ENCODE assay signal across 1 cellular context in the genomic region with DNA sequence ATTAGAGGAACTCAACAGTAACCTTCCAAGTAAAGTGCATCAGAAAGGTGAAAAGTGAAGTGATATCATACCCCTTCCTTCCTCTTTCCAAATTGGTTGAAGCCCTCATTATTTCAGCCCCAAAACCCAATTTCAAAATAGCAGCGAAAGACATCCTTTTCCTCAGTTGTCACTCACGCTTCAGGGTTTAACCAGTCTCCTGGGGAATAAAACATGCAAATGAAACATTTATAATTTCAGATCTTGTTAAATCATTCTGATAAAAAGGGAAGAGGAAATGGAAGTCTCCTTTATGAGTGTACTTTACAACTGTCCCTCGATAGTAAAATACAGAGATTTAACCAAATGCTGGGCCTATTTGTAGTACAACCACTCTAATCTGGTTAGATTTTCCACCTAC.
A peak's percentile ranks its signal among the peaks of the same experiment; 100 is the strongest.
TF ChIP-seq lines count a peak whose summit lies in the region.

No MANE protein-coding gene starts in this region.

TF ChIP-seq in GM12878, 131 proteins besides CTCF, POLR2A, EP300 and RAD21 (continued from another document):
- TF ChIP-seq FOS (IDR thresholded peaks at IDR 0.05; ENCODE audit: borderline replicate concordance, extremely low read depth, insufficient read length) (no peak), CHD4 (IDR thresholded peaks at IDR 0.05) (no peak), RB1 (IDR thresholded peaks at IDR 0.05; ENCODE audit: borderline replicate concordance) (no peak), POLR2AphosphoS2 (IDR thresholded peaks at IDR 0.05; ENCODE audit: low read depth, low read length) (no peak), PAX8 (IDR thresholded peaks at IDR 0.05) (no peak), KDM1A (IDR thresholded peaks at IDR 0.05; ENCODE audit: borderline replicate concordance) (no peak), RUNX3 (IDR thresholded peaks at IDR 0.05; ENCODE audit: low read length) (peak; percentile 26; the same call in 1 of the 2 replicates), CHD2 (IDR thresholded peaks at IDR 0.05; ENCODE audit: borderline replicate concordance, low read depth, low read length) (no peak), TCF3 (IDR thresholded peaks at IDR 0.05; ENCODE audit: borderline replicate concordance, insufficient read depth, low read depth, low read length) (no peak), NR2F1 (conservative IDR thresholded peaks at IDR 0.05) (no peak), RBBP5 (conservative IDR thresholded peaks at IDR 0.05) (no peak), SIN3A (IDR thresholded peaks at IDR 0.05; ENCODE audit: low read depth, low read length) (no peak), IKZF2 (IDR thresholded peaks at IDR 0.05) (peak in 1 of 2 experiments; percentile 10; a peak in 1 of 4 replicates), NFIC (IDR thresholded peaks at IDR 0.05; ENCODE audit: low read depth, low read length) (0 out of 2 replicates have a peak, but pooled peaks have one; percentile 41), GATAD2B (conservative IDR thresholded peaks at IDR 0.05; ENCODE audit: low read depth) (no peak), NR2C2 (IDR thresholded peaks at IDR 0.05; ENCODE audit: borderline replicate concordance, control insufficient read depth, insufficient read length, low read depth) (no peak), ASH2L (IDR thresholded peaks at IDR 0.05; ENCODE audit: borderline replicate concordance, low read depth) (no peak), DPF2 (IDR thresholded peaks at IDR 0.05) (no peak), TARDBP (IDR thresholded peaks at IDR 0.05; ENCODE audit: borderline replicate concordance) (no peak), TCF7 (IDR thresholded peaks at IDR 0.05; ENCODE audit: borderline replicate concordance) (no peak), ESRRA (IDR thresholded peaks at IDR 0.05; ENCODE audit: low read length) (no peak), YY1 (IDR thresholded peaks at IDR 0.05; ENCODE audit: low read depth, low read length) (no peak), ETV6 (conservative IDR thresholded peaks at IDR 0.05 in 1 of 2, IDR thresholded peaks at IDR 0.05 in 1 of 2; ENCODE audit: borderline replicate concordance in 1 of 2, low read depth in 1 of 2) (peak in 1 of 2 experiments; percentile 55; a peak in 1 of 4 replicates), KLF5 (IDR thresholded peaks at IDR 0.05; ENCODE audit: partially characterized antibody) (no peak), YBX1 (IDR thresholded peaks at IDR 0.05) (no peak), PAX5 (IDR thresholded peaks at IDR 0.05; ENCODE audit: borderline replicate concordance, low read depth, low read length) (no peak), HDGF (IDR thresholded peaks at IDR 0.05) (no peak), IKZF1 (conservative IDR thresholded peaks at IDR 0.05) (0 out of 2 replicates have a peak, but pooled peaks have one; percentile 19), ZNF274 (IDR thresholded peaks at IDR 0.05; ENCODE audit: insufficient read depth, insufficient read length) (no peak), SREBF1 (IDR thresholded peaks at IDR 0.05; ENCODE audit: low read length) (no peak), TBL1XR1 (IDR thresholded peaks at IDR 0.05; ENCODE audit: low read depth, low read length) (no peak), ZZZ3 (IDR thresholded peaks at IDR 0.05; ENCODE audit: control insufficient read depth, insufficient read length, low read depth) (no peak), JUNB (IDR thresholded peaks at IDR 0.05) (peak; percentile 58), PML (IDR thresholded peaks at IDR 0.05; ENCODE audit: low read length) (no peak), MEF2B (IDR thresholded peaks at IDR 0.05; ENCODE audit: partially characterized antibody, poor library complexity, severe bottlenecking) (peak; percentile 58), ZNF622 (IDR thresholded peaks at IDR 0.05) (no peak), BACH1 (IDR thresholded peaks at IDR 0.05; ENCODE audit: borderline replicate concordance) (no peak), BRCA1 (IDR thresholded peaks at IDR 0.05; ENCODE audit: low read depth, low read length) (no peak), IRF4 (IDR thresholded peaks at IDR 0.05; ENCODE audit: low read depth, low read length) (no peak)
- TF ChIP-seq, protein P1, sequence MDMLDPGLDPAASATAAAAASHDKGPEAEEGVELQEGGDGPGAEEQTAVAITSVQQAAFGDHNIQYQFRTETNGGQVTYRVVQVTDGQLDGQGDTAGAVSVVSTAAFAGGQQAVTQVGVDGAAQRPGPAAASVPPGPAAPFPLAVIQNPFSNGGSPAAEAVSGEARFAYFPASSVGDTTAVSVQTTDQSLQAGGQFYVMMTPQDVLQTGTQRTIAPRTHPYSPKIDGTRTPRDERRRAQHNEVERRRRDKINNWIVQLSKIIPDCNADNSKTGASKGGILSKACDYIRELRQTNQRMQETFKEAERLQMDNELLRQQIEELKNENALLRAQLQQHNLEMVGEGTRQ (IDR thresholded peaks at IDR 0.05; ENCODE audit: borderline replicate concordance, low read depth, low read length): no peak
- TF ChIP-seq, protein P2, sequence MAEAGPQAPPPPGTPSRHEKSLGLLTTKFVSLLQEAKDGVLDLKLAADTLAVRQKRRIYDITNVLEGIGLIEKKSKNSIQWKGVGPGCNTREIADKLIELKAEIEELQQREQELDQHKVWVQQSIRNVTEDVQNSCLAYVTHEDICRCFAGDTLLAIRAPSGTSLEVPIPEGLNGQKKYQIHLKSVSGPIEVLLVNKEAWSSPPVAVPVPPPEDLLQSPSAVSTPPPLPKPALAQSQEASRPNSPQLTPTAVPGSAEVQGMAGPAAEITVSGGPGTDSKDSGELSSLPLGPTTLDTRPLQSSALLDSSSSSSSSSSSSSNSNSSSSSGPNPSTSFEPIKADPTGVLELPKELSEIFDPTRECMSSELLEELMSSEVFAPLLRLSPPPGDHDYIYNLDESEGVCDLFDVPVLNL (IDR thresholded peaks at IDR 0.05; ENCODE audit: low read depth, low read length): no peak
- TF ChIP-seq, protein P3, sequence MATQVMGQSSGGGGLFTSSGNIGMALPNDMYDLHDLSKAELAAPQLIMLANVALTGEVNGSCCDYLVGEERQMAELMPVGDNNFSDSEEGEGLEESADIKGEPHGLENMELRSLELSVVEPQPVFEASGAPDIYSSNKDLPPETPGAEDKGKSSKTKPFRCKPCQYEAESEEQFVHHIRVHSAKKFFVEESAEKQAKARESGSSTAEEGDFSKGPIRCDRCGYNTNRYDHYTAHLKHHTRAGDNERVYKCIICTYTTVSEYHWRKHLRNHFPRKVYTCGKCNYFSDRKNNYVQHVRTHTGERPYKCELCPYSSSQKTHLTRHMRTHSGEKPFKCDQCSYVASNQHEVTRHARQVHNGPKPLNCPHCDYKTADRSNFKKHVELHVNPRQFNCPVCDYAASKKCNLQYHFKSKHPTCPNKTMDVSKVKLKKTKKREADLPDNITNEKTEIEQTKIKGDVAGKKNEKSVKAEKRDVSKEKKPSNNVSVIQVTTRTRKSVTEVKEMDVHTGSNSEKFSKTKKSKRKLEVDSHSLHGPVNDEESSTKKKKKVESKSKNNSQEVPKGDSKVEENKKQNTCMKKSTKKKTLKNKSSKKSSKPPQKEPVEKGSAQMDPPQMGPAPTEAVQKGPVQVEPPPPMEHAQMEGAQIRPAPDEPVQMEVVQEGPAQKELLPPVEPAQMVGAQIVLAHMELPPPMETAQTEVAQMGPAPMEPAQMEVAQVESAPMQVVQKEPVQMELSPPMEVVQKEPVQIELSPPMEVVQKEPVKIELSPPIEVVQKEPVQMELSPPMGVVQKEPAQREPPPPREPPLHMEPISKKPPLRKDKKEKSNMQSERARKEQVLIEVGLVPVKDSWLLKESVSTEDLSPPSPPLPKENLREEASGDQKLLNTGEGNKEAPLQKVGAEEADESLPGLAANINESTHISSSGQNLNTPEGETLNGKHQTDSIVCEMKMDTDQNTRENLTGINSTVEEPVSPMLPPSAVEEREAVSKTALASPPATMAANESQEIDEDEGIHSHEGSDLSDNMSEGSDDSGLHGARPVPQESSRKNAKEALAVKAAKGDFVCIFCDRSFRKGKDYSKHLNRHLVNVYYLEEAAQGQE (IDR thresholded peaks at IDR 0.05; ENCODE audit: low read depth, low read length): no peak
- TF ChIP-seq, protein P4, sequence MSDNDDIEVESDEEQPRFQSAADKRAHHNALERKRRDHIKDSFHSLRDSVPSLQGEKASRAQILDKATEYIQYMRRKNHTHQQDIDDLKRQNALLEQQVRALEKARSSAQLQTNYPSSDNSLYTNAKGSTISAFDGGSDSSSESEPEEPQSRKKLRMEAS (IDR thresholded peaks at IDR 0.05; ENCODE audit: low read depth, low read length): no peak
- TF ChIP-seq, protein P5, sequence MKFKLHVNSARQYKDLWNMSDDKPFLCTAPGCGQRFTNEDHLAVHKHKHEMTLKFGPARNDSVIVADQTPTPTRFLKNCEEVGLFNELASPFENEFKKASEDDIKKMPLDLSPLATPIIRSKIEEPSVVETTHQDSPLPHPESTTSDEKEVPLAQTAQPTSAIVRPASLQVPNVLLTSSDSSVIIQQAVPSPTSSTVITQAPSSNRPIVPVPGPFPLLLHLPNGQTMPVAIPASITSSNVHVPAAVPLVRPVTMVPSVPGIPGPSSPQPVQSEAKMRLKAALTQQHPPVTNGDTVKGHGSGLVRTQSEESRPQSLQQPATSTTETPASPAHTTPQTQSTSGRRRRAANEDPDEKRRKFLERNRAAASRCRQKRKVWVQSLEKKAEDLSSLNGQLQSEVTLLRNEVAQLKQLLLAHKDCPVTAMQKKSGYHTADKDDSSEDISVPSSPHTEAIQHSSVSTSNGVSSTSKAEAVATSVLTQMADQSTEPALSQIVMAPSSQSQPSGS (IDR thresholded peaks at IDR 0.05; ENCODE audit: low read length): no peak; the same call in 1 of the 2 replicates
- TF ChIP-seq, protein P6, sequence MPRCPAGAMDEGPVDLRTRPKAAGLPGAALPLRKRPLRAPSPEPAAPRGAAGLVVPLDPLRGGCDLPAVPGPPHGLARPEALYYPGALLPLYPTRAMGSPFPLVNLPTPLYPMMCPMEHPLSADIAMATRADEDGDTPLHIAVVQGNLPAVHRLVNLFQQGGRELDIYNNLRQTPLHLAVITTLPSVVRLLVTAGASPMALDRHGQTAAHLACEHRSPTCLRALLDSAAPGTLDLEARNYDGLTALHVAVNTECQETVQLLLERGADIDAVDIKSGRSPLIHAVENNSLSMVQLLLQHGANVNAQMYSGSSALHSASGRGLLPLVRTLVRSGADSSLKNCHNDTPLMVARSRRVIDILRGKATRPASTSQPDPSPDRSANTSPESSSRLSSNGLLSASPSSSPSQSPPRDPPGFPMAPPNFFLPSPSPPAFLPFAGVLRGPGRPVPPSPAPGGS (IDR thresholded peaks at IDR 0.05; ENCODE audit: borderline replicate concordance, insufficient read depth, low read depth, low read length, poor library complexity, severe bottlenecking): no peak
- TF ChIP-seq, protein P7, sequence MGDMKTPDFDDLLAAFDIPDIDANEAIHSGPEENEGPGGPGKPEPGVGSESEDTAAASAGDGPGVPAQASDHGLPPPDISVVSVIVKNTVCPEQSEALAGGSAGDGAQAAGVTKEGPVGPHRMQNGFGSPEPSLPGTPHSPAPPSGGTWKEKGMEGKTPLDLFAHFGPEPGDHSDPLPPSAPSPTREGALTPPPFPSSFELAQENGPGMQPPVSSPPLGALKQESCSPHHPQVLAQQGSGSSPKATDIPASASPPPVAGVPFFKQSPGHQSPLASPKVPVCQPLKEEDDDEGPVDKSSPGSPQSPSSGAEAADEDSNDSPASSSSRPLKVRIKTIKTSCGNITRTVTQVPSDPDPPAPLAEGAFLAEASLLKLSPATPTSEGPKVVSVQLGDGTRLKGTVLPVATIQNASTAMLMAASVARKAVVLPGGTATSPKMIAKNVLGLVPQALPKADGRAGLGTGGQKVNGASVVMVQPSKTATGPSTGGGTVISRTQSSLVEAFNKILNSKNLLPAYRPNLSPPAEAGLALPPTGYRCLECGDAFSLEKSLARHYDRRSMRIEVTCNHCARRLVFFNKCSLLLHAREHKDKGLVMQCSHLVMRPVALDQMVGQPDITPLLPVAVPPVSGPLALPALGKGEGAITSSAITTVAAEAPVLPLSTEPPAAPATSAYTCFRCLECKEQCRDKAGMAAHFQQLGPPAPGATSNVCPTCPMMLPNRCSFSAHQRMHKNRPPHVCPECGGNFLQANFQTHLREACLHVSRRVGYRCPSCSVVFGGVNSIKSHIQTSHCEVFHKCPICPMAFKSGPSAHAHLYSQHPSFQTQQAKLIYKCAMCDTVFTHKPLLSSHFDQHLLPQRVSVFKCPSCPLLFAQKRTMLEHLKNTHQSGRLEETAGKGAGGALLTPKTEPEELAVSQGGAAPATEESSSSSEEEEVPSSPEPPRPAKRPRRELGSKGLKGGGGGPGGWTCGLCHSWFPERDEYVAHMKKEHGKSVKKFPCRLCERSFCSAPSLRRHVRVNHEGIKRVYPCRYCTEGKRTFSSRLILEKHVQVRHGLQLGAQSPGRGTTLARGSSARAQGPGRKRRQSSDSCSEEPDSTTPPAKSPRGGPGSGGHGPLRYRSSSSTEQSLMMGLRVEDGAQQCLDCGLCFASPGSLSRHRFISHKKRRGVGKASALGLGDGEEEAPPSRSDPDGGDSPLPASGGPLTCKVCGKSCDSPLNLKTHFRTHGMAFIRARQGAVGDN (IDR thresholded peaks at IDR 0.05): no peak
- TF ChIP-seq, protein P8, sequence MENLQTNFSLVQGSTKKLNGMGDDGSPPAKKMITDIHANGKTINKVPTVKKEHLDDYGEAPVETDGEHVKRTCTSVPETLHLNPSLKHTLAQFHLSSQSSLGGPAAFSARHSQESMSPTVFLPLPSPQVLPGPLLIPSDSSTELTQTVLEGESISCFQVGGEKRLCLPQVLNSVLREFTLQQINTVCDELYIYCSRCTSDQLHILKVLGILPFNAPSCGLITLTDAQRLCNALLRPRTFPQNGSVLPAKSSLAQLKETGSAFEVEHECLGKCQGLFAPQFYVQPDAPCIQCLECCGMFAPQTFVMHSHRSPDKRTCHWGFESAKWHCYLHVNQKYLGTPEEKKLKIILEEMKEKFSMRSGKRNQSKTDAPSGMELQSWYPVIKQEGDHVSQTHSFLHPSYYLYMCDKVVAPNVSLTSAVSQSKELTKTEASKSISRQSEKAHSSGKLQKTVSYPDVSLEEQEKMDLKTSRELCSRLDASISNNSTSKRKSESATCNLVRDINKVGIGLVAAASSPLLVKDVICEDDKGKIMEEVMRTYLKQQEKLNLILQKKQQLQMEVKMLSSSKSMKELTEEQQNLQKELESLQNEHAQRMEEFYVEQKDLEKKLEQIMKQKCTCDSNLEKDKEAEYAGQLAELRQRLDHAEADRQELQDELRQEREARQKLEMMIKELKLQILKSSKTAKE (IDR thresholded peaks at IDR 0.05; ENCODE audit: low read depth, poor library complexity, severe bottlenecking): no peak
- TF ChIP-seq, protein P9, sequence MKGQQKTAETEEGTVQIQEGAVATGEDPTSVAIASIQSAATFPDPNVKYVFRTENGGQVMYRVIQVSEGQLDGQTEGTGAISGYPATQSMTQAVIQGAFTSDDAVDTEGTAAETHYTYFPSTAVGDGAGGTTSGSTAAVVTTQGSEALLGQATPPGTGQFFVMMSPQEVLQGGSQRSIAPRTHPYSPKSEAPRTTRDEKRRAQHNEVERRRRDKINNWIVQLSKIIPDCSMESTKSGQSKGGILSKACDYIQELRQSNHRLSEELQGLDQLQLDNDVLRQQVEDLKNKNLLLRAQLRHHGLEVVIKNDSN (IDR thresholded peaks at IDR 0.05; ENCODE audit: borderline replicate concordance, extremely low read length, insufficient read depth, low read depth, low read length): no peak
